Comparison of ENCODE assay signal across 32 cellular contexts in genomic region chr5:179799644-179799973, GRCh38. TPM values are rescaled to one million over a fixed set of nuclear protein-coding genes. Genes with fewer than 3 reads are reported as not detected.
"Had no signal": no experiment of that assay in that cellular context is flagged by ENCODE, and none has a peak within 500 bp of the region (broad histone marks: within the 10 kb centered on the region; RNA-seq: fewer than 3 reads in every experiment).

No MANE protein-coding gene starts in this region.

- H3K27ac ChIP-seq: cardiac muscle cell, coronary artery, gastrocnemius medialis, hepatocyte, left ventricle myocardium inferior, suprapubic skin, tibial artery, WERI-Rb-1 had no signal

- H3K27me3 ChIP-seq: cardiac muscle cell, dorsolateral prefrontal cortex, gastrocnemius medialis, hepatocyte, suprapubic skin, tibial artery had no signal

- H3K4me3 Mint-ChIP-seq: activated naive CD4-positive, alpha-beta T cell treated with anti-CD3 and anti-CD28 coated beads, Interleukin-2, amount 50 U/mL, for 24 hours; brain; nephron progenitor cell had no signal

- H3K9me3 Mint-ChIP-seq: activated naive CD4-positive, alpha-beta T cell treated with anti-CD3 and anti-CD28 coated beads, Interleukin-2, amount 50 U/mL, for 24 hours; brain; nephron progenitor cell had no signal

- DNase-seq: activated CD4-positive, alpha-beta T cell treated with anti-CD3 and anti-CD28 coated beads for 48 hours; activated CD4-positive, alpha-beta T cell treated with anti-CD3 and anti-CD28 coated beads, Interleukin-2, amount 50 U/mL, for 48 hours; activated CD8-positive, alpha-beta memory T cell treated with anti-CD3 and anti-CD28 coated beads, Interleukin-2, amount 50 U/mL, for 4 hours; activated gamma-delta T cell treated with Interleukin-2 at 50 U/mL for 16 hours; activated T-cell treated with anti-CD3 and anti-CD28 coated beads, Interleukin-2, amount 50 U/mL, for 1 hour; anterior cingulate cortex; dorsolateral prefrontal cortex; effector memory CD4-positive, alpha-beta T cell; erythroblast; gastrocnemius medialis; glutamatergic neuron; islet precursor cell; left ventricle myocardium inferior; nephron progenitor cell; occipital lobe; retina; stimulated activated CD4-positive, alpha-beta T cell treated with anti-CD3 and anti-CD28 coated beads, Interleukin-15, amount 100 ng/mL, for 24 hours; stimulated activated CD4-positive, alpha-beta T cell treated with anti-CD3 and anti-CD28 coated beads, Interleukin-2, amount 100 ng/mL, for 24 hours; stimulated activated naive CD4-positive, alpha-beta T cell; T-helper 9 cell; tibial artery; WERI-Rb-1 had no signal

- H3K4me3 ChIP-seq: cardiac muscle cell, coronary artery, dorsolateral prefrontal cortex, gastrocnemius medialis, hepatocyte, left ventricle myocardium inferior, lung, smooth muscle cell, suprapubic skin, tibial artery had no signal

- H3K4me2 ChIP-seq: hepatocyte, smooth muscle cell had no signal

- FAIRE-seq: TTC549 had no signal

- H3K9me3 ChIP-seq: gastrocnemius medialis, left ventricle myocardium inferior, suprapubic skin, tibial artery had no signal

- H3K27me3 Mint-ChIP-seq: activated naive CD4-positive, alpha-beta T cell treated with anti-CD3 and anti-CD28 coated beads, Interleukin-2, amount 50 U/mL, for 24 hours; brain had no signal

- H3K36me3 ChIP-seq: WERI-Rb-1 had no signal

- ATAC-seq: activated CD4-positive, CD25-positive, alpha-beta regulatory T cell treated with anti-CD3 and anti-CD28 coated beads, Interleukin-2, amount 50 U/mL, for 24 hours; gastrocnemius medialis had no signal

- H3K27ac Mint-ChIP-seq: activated naive CD4-positive, alpha-beta T cell treated with anti-CD3 and anti-CD28 coated beads, Interleukin-2, amount 50 U/mL, for 24 hours; nephron progenitor cell had no signal

- H2AFZ ChIP-seq: hepatocyte had no signal

RNA-seq across cellular contexts. Expression of gene LTC4S, which starts 5.8 kb away (rescaled TPM):
- total RNA-seq: hepatocyte, smooth muscle cell had no signal
- polyA plus RNA-seq: smooth muscle cell had no signal
